In the genomic region with DNA sequence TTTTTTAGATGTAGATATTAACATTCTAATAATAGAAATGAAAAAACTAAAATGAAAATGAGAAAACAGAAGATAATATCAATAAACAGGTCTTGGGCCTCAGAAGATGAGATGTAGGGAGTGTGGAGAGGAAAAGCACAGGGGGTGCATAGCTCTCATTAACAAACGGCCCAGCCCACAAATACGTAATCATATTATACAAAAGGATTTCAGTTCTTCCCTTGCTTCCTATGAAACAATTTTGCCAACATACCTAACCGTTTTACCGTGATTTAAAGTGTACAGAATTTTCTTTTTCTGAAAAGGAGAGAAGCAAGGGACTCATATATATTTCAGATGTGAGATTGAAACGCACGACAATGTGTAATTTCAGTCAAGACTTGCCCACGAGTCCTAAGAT, we compare ENCODE assay signal across 8 cellular contexts.
DNase-seq lines count a peak whose midpoint lies in the region; ATAC-seq, FAIRE-seq and TF ChIP-seq lines count a peak whose summit lies in the region.

No MANE protein-coding gene starts in this region.

- H3K4me3 Mint-ChIP-seq in natural killer cell, result no peak overlapping the region
- no peak overlapping the region for H3K4me3 Mint-ChIP-seq in natural killer cell treated with Interleukin-12 subunit alpha and Interleukin-12 subunit beta and Interleukin-15 and Interleukin-18, amount 100 ng/mL, for 72 hours

- H3K27ac Mint-ChIP-seq in natural killer cell, result no peak overlapping the region
- no peak overlapping the region for H3K27ac Mint-ChIP-seq in natural killer cell treated with Interleukin-12 subunit alpha and Interleukin-12 subunit beta and Interleukin-15 and Interleukin-18, amount 100 ng/mL, for 72 hours

- H3K27me3 ChIP-seq in esophagus muscularis mucosa (peaks cover 0 to 22% (median 0%) of the 10 kb centered on the region in 4 donors), small intestine (ENCODE audit: control insufficient read depth in 2 of 2, insufficient read depth in 2 of 2, low read length in 2 of 2) (no peaks in the 10 kb centered on the region)

- H3K36me3 ChIP-seq in esophagus muscularis mucosa, result no peaks in the 10 kb centered on the region
- H3K36me3 ChIP-seq in small intestine (ENCODE audit: control insufficient read depth in 2 of 2, insufficient read depth in 2 of 2, low read length in 2 of 2), result peaks cover 0 to 1% of the 10 kb centered on the region in 2 donors

- ATAC-seq in natural killer cell (peak; percentile 2 to 42 (median 3)), HG02571 (IDR thresholded peaks at IDR 0.05; ENCODE audit: unreplicated experiment) (no peak)
- no peak for ATAC-seq in natural killer cell treated with Interleukin-12 subunit alpha and Interleukin-12 subunit beta and Interleukin-15 and Interleukin-18, amount 100 ng/mL, for 72 hours

- intact Hi-C loops in natural killer cell (cut with micrococcal nuclease), result no loop called here
- intact Hi-C loops in esophagus muscularis mucosa (cut with DNase I), result no loop called here

- H3K27ac ChIP-seq in esophagus muscularis mucosa (replicated peaks in 1 of 4) (peak overlapping the region; percentile 79 to 86 (median 82)), small intestine (ENCODE audit: low read depth in 1 of 2, low read length in 1 of 2) (peak overlapping the region; percentile 92 to 95)

- 3% methylated on average over 7 of the region's 7 CpGs for WGBS in esophagus muscularis mucosa
- WGBS in small intestine, 3 donors, result 1% methylated on average over 7 of the region's 7 CpGs

- no peaks in the 10 kb centered on the region for H3K36me3 Mint-ChIP-seq in natural killer cell
- H3K36me3 Mint-ChIP-seq in natural killer cell treated with Interleukin-12 subunit alpha and Interleukin-12 subunit beta and Interleukin-15 and Interleukin-18, amount 100 ng/mL, for 72 hours, result no peaks in the 10 kb centered on the region

- H3K9me3 ChIP-seq in esophagus muscularis mucosa, result no peaks in the 10 kb centered on the region
- no peaks in the 10 kb centered on the region for H3K9me3 ChIP-seq in small intestine (ENCODE audit: control insufficient read depth, low read depth)

- TF ChIP-seq EP300 in esophagus muscularis mucosa (IDR thresholded peaks at IDR 0.05), result no peak

- DNase-seq in natural killer cell (no peak), NCI-H774 (lab: John Stamatoyannopoulos, UW) (peak; percentile 23), esophagus muscularis mucosa (ENCODE audit: extremely low spot score) (no peak), small intestine (peak; percentile 56), D721Med (ENCODE audit: insufficient read length, low spot score) (no peak), hippocampal formation (lab: John Stamatoyannopoulos, UW) (no peak)
- no peak for DNase-seq in natural killer cell treated with Interleukin-12 subunit alpha and Interleukin-12 subunit beta and Interleukin-15 and Interleukin-18, amount 100 ng/mL, for 72 hours (ENCODE audit: low spot score)

- H3K4me1 ChIP-seq in esophagus muscularis mucosa (peaks cover 0 to 6% (median 4%) of the 10 kb centered on the region in 4 donors), small intestine (ENCODE audit: control insufficient read depth in 2 of 2, insufficient read depth in 1 of 2, low read depth in 1 of 2, low read length in 1 of 2) (no peaks in the 10 kb centered on the region)

- H3K9me3 Mint-ChIP-seq in natural killer cell, result no peaks in the 10 kb centered on the region
- no peaks in the 10 kb centered on the region for H3K9me3 Mint-ChIP-seq in natural killer cell treated with Interleukin-12 subunit alpha and Interleukin-12 subunit beta and Interleukin-15 and Interleukin-18, amount 100 ng/mL, for 72 hours

- no peaks in the 10 kb centered on the region for H3K4me1 Mint-ChIP-seq in natural killer cell
- peaks cover 6 to 24% of the 10 kb centered on the region in 2 donors for H3K4me1 Mint-ChIP-seq in natural killer cell treated with Interleukin-12 subunit alpha and Interleukin-12 subunit beta and Interleukin-15 and Interleukin-18, amount 100 ng/mL, for 72 hours (ENCODE audit: low read depth in 2 of 2)

- TF ChIP-seq CTCF in natural killer cell (IDR thresholded peaks at IDR 0.05), result no peak
- no peak for TF ChIP-seq CTCF in esophagus muscularis mucosa (IDR thresholded peaks at IDR 0.05)
- no peak for TF ChIP-seq CTCF in D721Med (IDR thresholded peaks at IDR 0.05; ENCODE audit: insufficient read depth, missing control alignments)

- no peak for TF ChIP-seq POLR2A in esophagus muscularis mucosa (IDR thresholded peaks at IDR 0.05; ENCODE audit: low read depth)

- FAIRE-seq in small intestine (lab: Jason Lieb, UNC), result no peak
- FAIRE-seq in D721Med (lab: Jason Lieb, UNC), result no peak

- no peaks in the 10 kb centered on the region for H3K27me3 Mint-ChIP-seq in natural killer cell (ENCODE audit: low read depth in 2 of 2)
- H3K27me3 Mint-ChIP-seq in natural killer cell treated with Interleukin-12 subunit alpha and Interleukin-12 subunit beta and Interleukin-15 and Interleukin-18, amount 100 ng/mL, for 72 hours, result no peaks in the 10 kb centered on the region

- H3K4me3 ChIP-seq in esophagus muscularis mucosa, result peak overlapping the region; percentile 52 to 60 (median 55)
- H3K4me3 ChIP-seq in small intestine (ENCODE audit: low read depth in 1 of 2, low read length in 2 of 2), result peak overlapping the region in 1 of 2 donors; percentile 75

Comparison
In these comparisons a context has a peak if more than half of its experiments do, and no peak if none do; other contexts are left out.
1. ATAC-seq: peak in natural killer cell (3 of 3); none in natural killer cell treated with Interleukin-12 subunit alpha and Interleukin-12 subunit beta and Interleukin-15 and Interleukin-18, amount 100 ng/mL, for 72 hours (0 of 2) and HG02571 (single experiment).
2. DNase-seq: peak in NCI-H774 (single experiment) and small intestine (single experiment); none in natural killer cell (single experiment), natural killer cell treated with Interleukin-12 subunit alpha and Interleukin-12 subunit beta and Interleukin-15 and Interleukin-18, amount 100 ng/mL, for 72 hours (single experiment), esophagus muscularis mucosa (single experiment), D721Med (single experiment) and hippocampal formation (0 of 2).